1 cellular context compared by ENCODE assay signal in genomic region chr3:52292247-52293065, GRCh38.
TF ChIP-seq lines count a peak whose summit lies in the region.

No MANE protein-coding gene starts in this region.

TF ChIP-seq in K562, 482 proteins besides CTCF, POLR2A, EP300 and RAD21:
- TF ChIP-seq POLR2G (IDR thresholded peaks at IDR 0.05; ENCODE audit: low read depth, low read length) = peak; percentile 31; the same call in 1 of the 2 replicates
- TF ChIP-seq KLF16 (IDR thresholded peaks at IDR 0.05) = no peak
- peak; percentile 48; the same call in 1 of the 2 replicates for TF ChIP-seq RBFOX2 (IDR thresholded peaks at IDR 0.05; ENCODE audit: low read depth, low read length)
